Comparison of ENCODE assay signal across 22 cellular contexts in genomic region chr2:73436019-73436418, GRCh38. TPM values are rescaled to one million over a fixed set of nuclear protein-coding genes. Genes with fewer than 3 reads are reported as not detected.
DNase-seq lines count a peak whose midpoint lies in the region; ATAC-seq, FAIRE-seq and TF ChIP-seq lines count a peak whose summit lies in the region.
"Had no signal": no experiment of that assay in that cellular context is flagged by ENCODE, and none has a peak within 500 bp of the region (broad histone marks: within the 10 kb centered on the region; RNA-seq: fewer than 3 reads in every experiment).

No MANE protein-coding gene starts in this region.

- ATAC-seq in WTC11 (no peak), K562 (no peak)
- ATAC-seq: CD8-positive, alpha-beta T cell; GM23338 had no signal

- H3K4me3 Mint-ChIP-seq in WTC11, result no peak overlapping the region
- H3K4me3 Mint-ChIP-seq: B cell; CD8-positive, alpha-beta T cell; GM23338; HFFc6 had no signal

- intact Hi-C loops in K562 (cut with micrococcal nuclease), result no loop called here

- H3K9me3 Mint-ChIP-seq in WTC11, result no peaks in the 10 kb centered on the region
- H3K9me3 Mint-ChIP-seq: CD8-positive, alpha-beta T cell; GM23338; HFFc6 had no signal

- no peak for TF ChIP-seq RAD21 in K562 (CRISPR knock-in tag; conservative IDR thresholded peaks at IDR 0.05 in 1 of 2, IDR thresholded peaks at IDR 0.05 in 1 of 2)

- no peak overlapping the region for H3K4me3 ChIP-seq in K562
- H3K4me3 ChIP-seq: BLaER1 treated with 17β-estradiol and CSF1 and Interleukin-3, amounts not matched to agents 10 nM and 100 nM; GM23338 had no signal

- H3K36me3 ChIP-seq in K562 (ENCODE audit: control insufficient read depth, insufficient read depth, low read length), result peaks cover 13% of the 10 kb centered on the region; the same call in 1 of the 3 replicates

- POLR2A ChIA-PET in WTC11 (lab: Charles Lee) (no interaction called here), K562 (lab: Yijun Ruan, JAX) (no interaction called here)

- no peak overlapping the region for H3K9ac ChIP-seq in K562 (ENCODE audit: insufficient read depth in 1 of 2, low read depth in 2 of 2, low read length in 2 of 2)
- H3K9ac ChIP-seq: BLaER1 treated with 17β-estradiol and CSF1 and Interleukin-3, amounts not matched to agents 10 nM and 100 nM had no signal

- no peak for DNase-seq in GM12891 (ENCODE audit: insufficient read length, low spot score)
- DNase-seq in LHCN-M2 (ENCODE audit: low read depth), result peak; percentile 7
- DNase-seq in WTC11 (ENCODE audit: low spot score), result no peak
- no peak for DNase-seq in K562 (ENCODE audit: extremely low read depth in 1 of 4, low spot score in 3 of 4)
- no peak for DNase-seq in DMS79 (lab: John Stamatoyannopoulos, UW)
- DNase-seq in DMS79 treated with DMSO at 0.1 percent for 48 hours (lab: John Stamatoyannopoulos, UW), result no peak
- no peak for DNase-seq in SW 1271 (lab: John Stamatoyannopoulos, UW)
- DNase-seq: 8988T; Calu3; CD8-positive, alpha-beta T cell; DMS 273 treated with DMSO at 0.1 percent for 48 hours; DMS53; GDM1; HCEC 1CT; HFFc6; IMR-90; KBM-7 had no signal

- H3K36me3 Mint-ChIP-seq in WTC11, result no peaks in the 10 kb centered on the region; the same call in none of the 2 replicates

- H3K27me3 Mint-ChIP-seq in WTC11 (ENCODE audit: low read depth), result no peaks in the 10 kb centered on the region
- H3K27me3 Mint-ChIP-seq: B cell had no signal

- no TSS peak for BruUV-seq in K562 (replicated peaks; lab: Mats Ljungman, UMichigan)

- H3K27ac Mint-ChIP-seq in WTC11, result no peak overlapping the region
- H3K27ac Mint-ChIP-seq: B cell; CD8-positive, alpha-beta T cell; GM23338; HFFc6 had no signal

- TF ChIP-seq POLR2A in GM12891 (IDR thresholded peaks at IDR 0.05; ENCODE audit: low read depth, low read length) (no peak), K562 (conservative IDR thresholded peaks at IDR 0.05) (no peak)

- H3K9me1 ChIP-seq in K562 (ENCODE audit: control insufficient read depth, insufficient read depth, low read length), result no peaks in the 10 kb centered on the region

- no peak for TF ChIP-seq CTCF in WTC11 (IDR thresholded peaks at IDR 0.05)
- no peak for TF ChIP-seq CTCF in K562 (IDR thresholded peaks at IDR 0.05 in 2 of 3, conservative IDR thresholded peaks at IDR 0.05 in 1 of 3; ENCODE audit: insufficient read depth in 2 of 3, low read depth in 1 of 3, low read length in 3 of 3)

- in situ Hi-C loops in K562 (cut with MboI), result no loop called here

- H3K4me2 ChIP-seq in K562 (ENCODE audit: insufficient read depth, low read length), result no peak overlapping the region
- H3K4me2 ChIP-seq: BLaER1 treated with 17β-estradiol and CSF1 and Interleukin-3, amounts not matched to agents 10 nM and 100 nM; GM23338 had no signal

- H2AFZ ChIP-seq in K562 (ENCODE audit: low read depth, low read length), result no peak overlapping the region
- H2AFZ ChIP-seq: GM23338 had no signal

- no peaks in the 10 kb centered on the region for H4K20me1 ChIP-seq in K562 (replicated peaks; ENCODE audit: control insufficient read depth, insufficient read depth, low read length)
- H4K20me1 ChIP-seq: BLaER1 treated with 17β-estradiol and CSF1 and Interleukin-3, amounts not matched to agents 10 nM and 100 nM had no signal

- no peaks in the 10 kb centered on the region for H3K79me2 ChIP-seq in K562 (ENCODE audit: control insufficient read depth, insufficient read depth, low read length)

- TF ChIP-seq EP300 in K562 (IDR thresholded peaks at IDR 0.05; ENCODE audit: low read length), result no peak

- no peak overlapping the region for H3K27ac ChIP-seq in K562 (ENCODE audit: extremely low read depth, low read depth, low read length)
- H3K27ac ChIP-seq: BLaER1 treated with 17β-estradiol and CSF1 and Interleukin-3, amounts not matched to agents 10 nM and 100 nM; HL-60 had no signal

- 53% methylated on average over 1 of the region's 1 CpG for WGBS in K562 (ENCODE audit: insufficient coverage, low coverage, missing lambda C conversion rate)

- H3K27me3 ChIP-seq in K562 (ENCODE audit: control insufficient read depth in 2 of 2, insufficient read depth in 2 of 2, low read length in 2 of 2), result no peaks in the 10 kb centered on the region
- H3K27me3 ChIP-seq: BLaER1 treated with 17β-estradiol and CSF1 and Interleukin-3, amounts not matched to agents 10 nM and 100 nM had no signal

- FAIRE-seq in GM12891 (lab: Jason Lieb, UNC), result peak; percentile 13
- FAIRE-seq in K562 (lab: Jason Lieb, UNC), result no peak
- FAIRE-seq: H54 had no signal

- H3K4me1 ChIP-seq in K562 (replicated peaks in 1 of 2; ENCODE audit: control insufficient read depth in 2 of 2, insufficient read depth in 2 of 2, low read length in 2 of 2), result no peaks in the 10 kb centered on the region
- H3K4me1 ChIP-seq: BLaER1 treated with 17β-estradiol and CSF1 and Interleukin-3, amounts not matched to agents 10 nM and 100 nM had no signal

- CTCF ChIA-PET in WTC11 (lab: Charles Lee) (no interaction called here), K562 (lab: Yijun Ruan, JAX; ENCODE audit: low intra/inter-chr PET ratio) (no interaction called here)

- H3K4me1 Mint-ChIP-seq in WTC11, result no peaks in the 10 kb centered on the region
- H3K4me1 Mint-ChIP-seq: B cell, GM23338 had no signal

- H3K9me3 ChIP-seq in K562 (replicated peaks; ENCODE audit: control insufficient read depth, insufficient read depth, low read depth, low read length), result peaks cover 6% of the 10 kb centered on the region; the same call in 1 of the 2 replicates

TF ChIP-seq in GM12891, 5 proteins besides CTCF, POLR2A, EP300 and RAD21:
- no peak for TF ChIP-seq POU2F2 (IDR thresholded peaks at IDR 0.05; ENCODE audit: low read depth, low read length)
- no peak for TF ChIP-seq TAF1 (IDR thresholded peaks at IDR 0.05; ENCODE audit: low read depth, low read length)
- no peak for TF ChIP-seq PAX5 (IDR thresholded peaks at IDR 0.05; ENCODE audit: insufficient read depth, low read length, severe bottlenecking)
- TF ChIP-seq SPI1 (IDR thresholded peaks at IDR 0.05; ENCODE audit: low read depth, low read length), result no peak
- no peak for TF ChIP-seq POLR2AphosphoS5 (IDR thresholded peaks at IDR 0.05; ENCODE audit: low read depth, low read length)

TF ChIP-seq in WTC11, 78 proteins besides CTCF, POLR2A, EP300 and RAD21:
- no peak for TF ChIP-seq ETV6 (CRISPR knock-in tag; IDR thresholded peaks at IDR 0.05)
- TF ChIP-seq ZNF317 (CRISPR knock-in tag; IDR thresholded peaks at IDR 0.05; ENCODE audit: borderline replicate concordance, low read depth), result peak; percentile 71; the same call in 1 of the 2 replicates

TF ChIP-seq in K562, 482 proteins besides CTCF, POLR2A, EP300 and RAD21 (continues in another document):
- TF ChIP-seq, protein P1, sequence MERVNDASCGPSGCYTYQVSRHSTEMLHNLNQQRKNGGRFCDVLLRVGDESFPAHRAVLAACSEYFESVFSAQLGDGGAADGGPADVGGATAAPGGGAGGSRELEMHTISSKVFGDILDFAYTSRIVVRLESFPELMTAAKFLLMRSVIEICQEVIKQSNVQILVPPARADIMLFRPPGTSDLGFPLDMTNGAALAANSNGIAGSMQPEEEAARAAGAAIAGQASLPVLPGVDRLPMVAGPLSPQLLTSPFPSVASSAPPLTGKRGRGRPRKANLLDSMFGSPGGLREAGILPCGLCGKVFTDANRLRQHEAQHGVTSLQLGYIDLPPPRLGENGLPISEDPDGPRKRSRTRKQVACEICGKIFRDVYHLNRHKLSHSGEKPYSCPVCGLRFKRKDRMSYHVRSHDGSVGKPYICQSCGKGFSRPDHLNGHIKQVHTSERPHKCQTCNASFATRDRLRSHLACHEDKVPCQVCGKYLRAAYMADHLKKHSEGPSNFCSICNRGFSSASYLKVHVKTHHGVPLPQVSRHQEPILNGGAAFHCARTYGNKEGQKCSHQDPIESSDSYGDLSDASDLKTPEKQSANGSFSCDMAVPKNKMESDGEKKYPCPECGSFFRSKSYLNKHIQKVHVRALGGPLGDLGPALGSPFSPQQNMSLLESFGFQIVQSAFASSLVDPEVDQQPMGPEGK (CRISPR knock-in tag; IDR thresholded peaks at IDR 0.05; ENCODE audit: borderline replicate concordance), result no peak
- TF ChIP-seq RFX5 (IDR thresholded peaks at IDR 0.05; ENCODE audit: low read depth, low read length) (no peak), ZFX (CRISPR knock-in tag; IDR thresholded peaks at IDR 0.05) (no peak), ZNF280A (IDR thresholded peaks at IDR 0.05; ENCODE audit: low read depth, partially characterized antibody) (peak; percentile 40), TRIM28 (IDR thresholded peaks at IDR 0.05) (peak; percentile 46; the same call in 1 of the 2 replicates), FOXJ3 (CRISPR knock-in tag; IDR thresholded peaks at IDR 0.05) (no peak)

RNA-seq across cellular contexts. Expression of gene ALMS1, which starts 50.4 kb away (rescaled TPM):
- 3.2 TPM for polyA plus RNA-seq in GM12891 (2012; ENCODE audit: low read depth, missing spikeins)
- 16.1 and 19.7 TPM in 2 replicates for total RNA-seq in LHCN-M2 (2014; rRNA removed)
- 4.9 TPM for polyA plus RNA-seq in LHCN-M2 (2012)
- total RNA-seq in WTC11 (2021), result 29.2 to 37.3 TPM (median 34.7 TPM) in 3 replicates
- 12.2 and 32.5 TPM in 2 replicates for total RNA-seq in K562 (2011; cell fraction: chromatin; rRNA removed; ENCODE audit: low replicate concordance)
- 7.8 and 11.6 TPM in 2 replicates for total RNA-seq in K562 (2011; cell fraction: nucleolus; rRNA removed)
- 12.4 and 12.6 TPM in 2 replicates for total RNA-seq in K562 (2011; cell fraction: nucleoplasm; rRNA removed)
- 16.5 and 17.7 TPM in 2 replicates for total RNA-seq in K562 (2014; rRNA removed)
- 17.2 and 17.7 TPM in 2 replicates for total RNA-seq in K562 (2014; rRNA removed; fragmentation: Illumina TruSeq; extraction: Trizol)
- 26.3 and 29.2 TPM in 2 replicates for total RNA-seq in K562 (2015; rRNA removed; fragmentation: Illumina TruSeq; extraction: Trizol)
- 12.5 and 15.7 TPM in 2 replicates for total RNA-seq in K562 (2021)
- 8.3 and 13.8 TPM in 2 replicates for polyA plus RNA-seq in K562 (2011; rRNA removed)
- polyA plus RNA-seq in K562 (2011; cell fraction: cytosol; rRNA removed), result 4.0 and 7.1 TPM in 2 replicates
- polyA plus RNA-seq in K562 (2011; cell fraction: nucleus; rRNA removed), result 8.1 and 13.6 TPM in 2 replicates
- 7.3 and 7.4 TPM in 2 replicates for polyA plus RNA-seq in K562 (2012)
- polyA plus RNA-seq in K562 (2014; fragmentation: Illumina TruSeq; extraction: Trizol), result 11.7 and 13.6 TPM in 2 replicates
- polyA plus RNA-seq in K562 (2014; fragmentation: Nextera tagmentation; extraction: Ambion mirVana), result 1 to 10 TPM; 1.4 to 2.2 TPM
- 9.6 and 9.7 TPM in 2 replicates for polyA plus RNA-seq in K562 (2014; rRNA removed)
- polyA minus RNA-seq in K562 (2011; rRNA and poly(A)+ RNA removed), result 26.2 and 37.6 TPM in 2 replicates
- 9.4 and 18.3 TPM in 2 replicates for polyA minus RNA-seq in K562 (2011; cell fraction: cytosol; rRNA and poly(A)+ RNA removed)
- 23.9 and 30.6 TPM in 2 replicates for polyA minus RNA-seq in K562 (2011; cell fraction: nucleus; rRNA and poly(A)+ RNA removed)
